13 cellular contexts compared by ENCODE assay signal in the genomic region with DNA sequence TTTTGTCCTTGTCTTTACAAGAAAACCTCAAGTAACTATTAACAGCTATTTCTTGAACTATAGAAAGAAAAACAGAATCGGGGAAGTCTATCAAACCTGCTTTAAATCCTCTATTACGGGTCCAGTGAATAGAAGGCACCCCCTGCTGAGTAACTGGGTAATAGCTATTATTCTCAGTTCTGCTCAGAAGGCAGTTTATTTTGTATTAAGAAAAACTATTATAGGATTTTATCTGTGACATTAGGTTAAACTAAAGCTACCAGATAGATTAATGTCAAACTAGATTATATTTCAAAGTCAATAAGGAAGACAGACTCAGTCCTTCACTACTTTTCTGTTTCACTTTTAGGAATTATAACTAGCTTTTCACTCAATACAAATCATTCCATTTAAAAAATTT.
DNase-seq lines count a peak whose midpoint lies in the region; ATAC-seq, FAIRE-seq and TF ChIP-seq lines count a peak whose summit lies in the region.
"Had no signal": no experiment of that assay in that cellular context is flagged by ENCODE, and none has a peak within 500 bp of the region (broad histone marks: within the 10 kb centered on the region; RNA-seq: fewer than 3 reads in every experiment).

No MANE protein-coding gene starts in this region.

- peak overlapping the region; percentile 71 for H3K9ac ChIP-seq in mesenchymal stem cell (ENCODE audit: low read length)

- peak; percentile 11 for TF ChIP-seq CTCF in AG04449 (IDR thresholded peaks at IDR 0.05; ENCODE audit: insufficient read depth, low read length, missing control alignments)
- peak; percentile 13 for TF ChIP-seq CTCF in bronchial epithelial cell (IDR thresholded peaks at IDR 0.05; ENCODE audit: insufficient read depth, low read length, severe bottlenecking)
- peak in 3 of 6 experiments; percentile 32 to 48 (median 37) for TF ChIP-seq CTCF in Peyer's patch (IDR thresholded peaks at IDR 0.05)

- H3K4me3 ChIP-seq in AG04449 (ENCODE audit: low read depth, low read length) (no peak overlapping the region), bronchial epithelial cell (ENCODE audit: low read depth, low read length) (no peak overlapping the region), mesenchymal stem cell (ENCODE audit: insufficient read depth in 1 of 2, low read depth in 1 of 2, low read length in 2 of 2) (no peak overlapping the region), Peyer's patch (no peak overlapping the region)

- H3K9me3 ChIP-seq in mesenchymal stem cell (ENCODE audit: control insufficient read depth, low read length), result no peaks in the 10 kb centered on the region
- no peaks in the 10 kb centered on the region for H3K9me3 ChIP-seq in Peyer's patch

- no peak overlapping the region for H4K8ac ChIP-seq in mesenchymal stem cell (ENCODE audit: low read length)

- no peak for DNase-seq in AG04449 (ENCODE audit: low read depth, low spot score)
- peak; percentile 21 for DNase-seq in bronchial epithelial cell (ENCODE audit: low read depth)
- DNase-seq in mesenchymal stem cell, result no peak
- DNase-seq in Peyer's patch, result no peak
- DNase-seq in natural killer cell treated with Interleukin-12 subunit alpha and Interleukin-12 subunit beta and Interleukin-15 and Interleukin-18, amount 100 ng/mL, for 72 hours (ENCODE audit: low spot score), result no peak
- DNase-seq: activated T-cell treated with anti-CD3 and anti-CD28 coated beads, Interleukin-2, amount 50 U/mL, for 24 hours; DMS79 treated with DMSO at 0.1 percent for 48 hours; SHP77 had no signal

- H3K27me3 Mint-ChIP-seq in natural killer cell treated with Interleukin-12 subunit alpha and Interleukin-12 subunit beta and Interleukin-15 and Interleukin-18, amount 100 ng/mL, for 72 hours, result no peaks in the 10 kb centered on the region
- H3K27me3 Mint-ChIP-seq: activated T-cell treated with anti-CD3 and anti-CD28 coated beads, Interleukin-2, amount 50 U/mL, for 24 hours; IgD-negative memory B cell had no signal

- H3K4me1 ChIP-seq in mesenchymal stem cell (ENCODE audit: control insufficient read depth, insufficient read depth, low read depth, low read length), result peaks cover 8% of the 10 kb centered on the region
- peaks cover 0 to 18% (median 0%) of the 10 kb centered on the region in 4 donors for H3K4me1 ChIP-seq in Peyer's patch

- POLR2A ChIA-PET in AG04449 (lab: Yijun Ruan, JAX), result no interaction called here

- no peak overlapping the region for H3K23ac ChIP-seq in mesenchymal stem cell (ENCODE audit: low read length in 2 of 2)

- no peak overlapping the region for H3K27ac Mint-ChIP-seq in natural killer cell treated with Interleukin-12 subunit alpha and Interleukin-12 subunit beta and Interleukin-15 and Interleukin-18, amount 100 ng/mL, for 72 hours
- H3K27ac Mint-ChIP-seq: activated T-cell treated with anti-CD3 and anti-CD28 coated beads, Interleukin-2, amount 50 U/mL, for 24 hours; IgD-negative memory B cell had no signal

- no peak for FAIRE-seq in bronchial epithelial cell (lab: Jason Lieb, UNC)

- no peak overlapping the region for H3K14ac ChIP-seq in mesenchymal stem cell (ENCODE audit: low read length in 2 of 2)

- ATAC-seq in HG02798 (IDR thresholded peaks at IDR 0.05; ENCODE audit: poor library complexity, unreplicated experiment) (peak; percentile 46), HG03460 (IDR thresholded peaks at IDR 0.05; ENCODE audit: unreplicated experiment) (no peak), GM18519 (IDR thresholded peaks at IDR 0.05; ENCODE audit: low FRiP score, unreplicated experiment) (no peak)
- no peak for ATAC-seq in natural killer cell treated with Interleukin-12 subunit alpha and Interleukin-12 subunit beta and Interleukin-15 and Interleukin-18, amount 100 ng/mL, for 72 hours
- ATAC-seq: esophagus mucosa had no signal

- peaks cover 1% of the 10 kb centered on the region for H3K36me3 ChIP-seq in bronchial epithelial cell (ENCODE audit: control insufficient read depth, insufficient read depth, low read length)
- H3K36me3 ChIP-seq in mesenchymal stem cell (ENCODE audit: control insufficient read depth in 1 of 2, insufficient read depth in 2 of 2, low read depth in 1 of 2, low read length in 2 of 2), result peaks cover 0 to 41% of the 10 kb centered on the region in 2 experiments
- H3K36me3 ChIP-seq in Peyer's patch, result peaks cover 0 to 8% (median 0%) of the 10 kb centered on the region in 3 donors

- no peaks in the 10 kb centered on the region for H3K36me3 Mint-ChIP-seq in natural killer cell treated with Interleukin-12 subunit alpha and Interleukin-12 subunit beta and Interleukin-15 and Interleukin-18, amount 100 ng/mL, for 72 hours
- H3K36me3 Mint-ChIP-seq: IgD-negative memory B cell had no signal

- no peak overlapping the region for H3K27ac ChIP-seq in mesenchymal stem cell (ENCODE audit: low read length, poor library complexity, severe bottlenecking)
- peak overlapping the region in 1 of 4 donors; percentile 28 for H3K27ac ChIP-seq in Peyer's patch

- H2AK5ac ChIP-seq in mesenchymal stem cell (ENCODE audit: low read length, severe bottlenecking), result no peak overlapping the region

- H3K79me1 ChIP-seq in mesenchymal stem cell (replicated peaks; ENCODE audit: low read length, poor library complexity, severe bottlenecking), result peaks cover 1% of the 10 kb centered on the region

- no peak overlapping the region for H2BK5ac ChIP-seq in mesenchymal stem cell (ENCODE audit: low read depth, low read length, poor library complexity, severe bottlenecking)

- no peak overlapping the region for H2BK120ac ChIP-seq in mesenchymal stem cell (ENCODE audit: low read depth, low read length)

- no peak overlapping the region for H3K4me3 Mint-ChIP-seq in natural killer cell treated with Interleukin-12 subunit alpha and Interleukin-12 subunit beta and Interleukin-15 and Interleukin-18, amount 100 ng/mL, for 72 hours
- H3K4me3 Mint-ChIP-seq: activated T-cell treated with anti-CD3 and anti-CD28 coated beads, Interleukin-2, amount 50 U/mL, for 24 hours; IgD-negative memory B cell had no signal

- CTCF ChIA-PET in AG04449 (lab: Yijun Ruan, JAX), result interaction anchor here (0.6 to 4.5 kb wide), 13 partner anchors 12 to 235 kb away, joined by 3 to 27 read pairs (median 3); no protein-coding TSS in a partner anchor

- TF ChIP-seq POLR2A in Peyer's patch (IDR thresholded peaks at IDR 0.05), result no peak

- H3K4me2 ChIP-seq in mesenchymal stem cell (ENCODE audit: low read length, poor library complexity, severe bottlenecking), result no peak overlapping the region

- H3K27me3 ChIP-seq in bronchial epithelial cell (ENCODE audit: control insufficient read depth, insufficient read depth, low read length) (no peaks in the 10 kb centered on the region), mesenchymal stem cell (ENCODE audit: control insufficient read depth in 1 of 2, insufficient read depth in 1 of 2, low read length in 2 of 2) (no peaks in the 10 kb centered on the region), Peyer's patch (no peaks in the 10 kb centered on the region)

- no peaks in the 10 kb centered on the region for H3K4me1 Mint-ChIP-seq in natural killer cell treated with Interleukin-12 subunit alpha and Interleukin-12 subunit beta and Interleukin-15 and Interleukin-18, amount 100 ng/mL, for 72 hours (ENCODE audit: low read depth in 2 of 2)

- no peak overlapping the region for H3K4ac ChIP-seq in mesenchymal stem cell (ENCODE audit: low read depth in 1 of 2, low read length in 2 of 2)

- no peak overlapping the region for H2AFZ ChIP-seq in mesenchymal stem cell (ENCODE audit: low read depth, low read length)

- no peak overlapping the region for H2BK15ac ChIP-seq in mesenchymal stem cell (ENCODE audit: low read depth, poor library complexity, severe bottlenecking)

- no peak overlapping the region for H2BK12ac ChIP-seq in mesenchymal stem cell (ENCODE audit: low read length in 2 of 2)

- no CpG with 5 or more reads among the region's 2 CpGs for WGBS in mesenchymal stem cell

- no peaks in the 10 kb centered on the region for H3K9me3 Mint-ChIP-seq in natural killer cell treated with Interleukin-12 subunit alpha and Interleukin-12 subunit beta and Interleukin-15 and Interleukin-18, amount 100 ng/mL, for 72 hours
- H3K9me3 Mint-ChIP-seq: activated T-cell treated with anti-CD3 and anti-CD28 coated beads, Interleukin-2, amount 50 U/mL, for 24 hours; IgD-negative memory B cell had no signal

- H3K18ac ChIP-seq in mesenchymal stem cell (ENCODE audit: low read depth in 1 of 2, low read length in 2 of 2), result no peak overlapping the region

- H4K91ac ChIP-seq in mesenchymal stem cell (ENCODE audit: low read length), result no peak overlapping the region
